In genomic region chr6:108559884-108560462, GRCh38 we compare ENCODE assay signal across 8 cellular contexts. TPM values are rescaled to one million over a fixed set of nuclear protein-coding genes. Genes with fewer than 3 reads are reported as not detected.
DNase-seq lines count a peak whose midpoint lies in the region; TF ChIP-seq lines count a peak whose summit lies in the region.

No MANE protein-coding gene starts in this region.

- DNase-seq in AG04449 (ENCODE audit: low read depth, low spot score) (no peak), RWPE1 (ENCODE audit: low spot score) (peak; percentile 38), cerebellar cortex (ENCODE audit: low spot score) (peak; percentile 78), kidney epithelial cell (ENCODE audit: low read depth) (no peak)
- no peak for DNase-seq in Jurkat, Clone E6-1 (ENCODE audit: low read depth, low spot score)
- peak; percentile 52 for DNase-seq in stimulated activated CD8-positive, alpha-beta memory T cell treated with anti-CD3 and anti-CD28 coated beads, Interleukin-4, amount 100 ng/mL, for 48 hours
- no peak for DNase-seq in activated CD4-positive, alpha-beta T cell treated with anti-CD3 and anti-CD28 coated beads, Interleukin-2, amount 50 U/mL, for 1 hour

- H3K4me3 ChIP-seq in AG04449 (ENCODE audit: low read depth, low read length) (peak overlapping the region; percentile 65), GM12875 (ENCODE audit: low read depth, low read length) (peak overlapping the region; percentile 52), kidney epithelial cell (ENCODE audit: low read depth, low read length) (peak overlapping the region; percentile 86)
- peak overlapping the region; percentile 62 for H3K4me3 ChIP-seq in Jurkat, Clone E6-1 (ENCODE audit: low read length)

- H3K36me3 ChIP-seq in kidney epithelial cell (ENCODE audit: control insufficient read depth, insufficient read depth, low read length), result no peaks in the 10 kb centered on the region

- POLR2A ChIA-PET in AG04449 (lab: Yijun Ruan, JAX), result interaction anchor here (0.6 to 2.6 kb wide), 13 partner anchors 28 to 535 kb away, joined by 3 to 14 read pairs (median 4); partner anchors contain the start of genes ARMC2, CEP57L1 and SESN1
- POLR2A ChIA-PET in RWPE1 (lab: Yijun Ruan, JAX; ENCODE audit: low non-redundant PET), result interaction anchor here (0.6 kb wide), 1 partner anchor 220 kb away, joined by 3 read pairs; no protein-coding TSS in a partner anchor

- no peaks in the 10 kb centered on the region for H3K27me3 ChIP-seq in kidney epithelial cell (ENCODE audit: control insufficient read depth, insufficient read depth, low read length)

- peak overlapping the region; percentile 97 for H3K27ac ChIP-seq in RWPE1

- CTCF ChIA-PET in AG04449 (lab: Yijun Ruan, JAX) (interaction anchor here (1.0 to 4.9 kb wide), 6 partner anchors 17 to 513 kb away, joined by 3 to 21 read pairs (median 10); no protein-coding TSS in a partner anchor), RWPE1 (lab: Yijun Ruan, JAX) (interaction anchor here (0.5 to 1.4 kb wide), 2 partner anchors 91 to 177 kb away, joined by 3 to 6 read pairs; no protein-coding TSS in a partner anchor)

- no peak for TF ChIP-seq CTCF in AG04449 (IDR thresholded peaks at IDR 0.05; ENCODE audit: insufficient read depth, low read length, missing control alignments)
- TF ChIP-seq CTCF in GM12875 (IDR thresholded peaks at IDR 0.05; ENCODE audit: borderline replicate concordance, insufficient read depth, low read depth, low read length), result no peak
- no peak for TF ChIP-seq CTCF in RWPE1 (conservative IDR thresholded peaks at IDR 0.05; ENCODE audit: low read depth)
- TF ChIP-seq CTCF in kidney epithelial cell (IDR thresholded peaks at IDR 0.05; ENCODE audit: insufficient read depth, low read length, poor library complexity, severe bottlenecking), result no peak

RNA-seq across cellular contexts. Expression of gene FOXO3, which starts 0.7 kb away (rescaled TPM):
- polyA plus RNA-seq in Jurkat, Clone E6-1 (2012; ENCODE audit: insufficient read depth, insufficient read length), result 9.7 TPM
- total RNA-seq in kidney epithelial cell, result 37.5 and 41.4 TPM in 2 replicates

Comparison
In these comparisons a context has a peak if more than half of its experiments do, and no peak if none do; other contexts are left out.
1. DNase-seq: peak in RWPE1 (single experiment), cerebellar cortex (single experiment) and stimulated activated CD8-positive, alpha-beta memory T cell treated with anti-CD3 and anti-CD28 coated beads, Interleukin-4, amount 100 ng/mL, for 48 hours (single experiment); none in AG04449 (single experiment), Jurkat, Clone E6-1 (single experiment), kidney epithelial cell (single experiment) and activated CD4-positive, alpha-beta T cell treated with anti-CD3 and anti-CD28 coated beads, Interleukin-2, amount 50 U/mL, for 1 hour (single experiment).
2. Peak in every context shown above with its lines, with median percentiles within 50 percentile points of each other: H3K4me3 ChIP-seq.